ENCODE assay signal across 8 cellular contexts in genomic region chrX:81174286-81174685, GRCh38. TPM values are rescaled to one million over a fixed set of nuclear protein-coding genes. Genes with fewer than 3 reads are reported as not detected.
DNase-seq lines count a peak whose midpoint lies in the region; ATAC-seq lines count a peak whose summit lies in the region.

No MANE protein-coding gene starts in this region.

- peak; percentile 79 for ATAC-seq in HG03354 (IDR thresholded peaks at IDR 0.05; ENCODE audit: poor library complexity, severe bottlenecking, unreplicated experiment)
- ATAC-seq in HG03135 (IDR thresholded peaks at IDR 0.05; ENCODE audit: unreplicated experiment), result no peak

- no peak overlapping the region for H3K27ac ChIP-seq in caudate nucleus (ENCODE audit: low read depth, low read length)

- DNase-seq in EL (peak; percentile 6), astrocyte of the hippocampus (ENCODE audit: low read depth, low spot score) (peak; percentile 26), myocyte (ENCODE audit: low read depth) (peak; percentile 33), caudate nucleus (lab: John Stamatoyannopoulos, UW) (no peak), NCI-H446 treated with DMSO at 0.1 percent for 48 hours (lab: John Stamatoyannopoulos, UW) (no peak)
- DNase-seq in stimulated activated CD4-positive, alpha-beta T cell treated with anti-CD3 and anti-CD28 coated beads, Interleukin-2, amount 100 ng/mL, for 24 hours, result no peak

RNA-seq across cellular contexts. Expression of gene HMGN5, which starts 27.4 kb away (rescaled TPM):
- 0.42 and 2.4 TPM in 2 replicates for total RNA-seq in myocyte
- polyA plus RNA-seq in myocyte (2012), result 4.4 TPM

RNA-seq across cellular contexts. Expression of gene SH3BGRL, which starts 27.6 kb away (rescaled TPM):
- total RNA-seq in myocyte, result 80.6 and 88.1 TPM in 2 replicates
- 74.9 TPM for polyA plus RNA-seq in myocyte (2012)

Comparison
In these comparisons a context has a peak if more than half of its experiments do, and no peak if none do; other contexts are left out.
1. DNase-seq: peak in EL (single experiment), astrocyte of the hippocampus (single experiment) and myocyte (single experiment); none in caudate nucleus (0 of 61), stimulated activated CD4-positive, alpha-beta T cell treated with anti-CD3 and anti-CD28 coated beads, Interleukin-2, amount 100 ng/mL, for 24 hours (0 of 2) and NCI-H446 treated with DMSO at 0.1 percent for 48 hours (single experiment).